11 cellular contexts compared by ENCODE assay signal in genomic region chr2:20212459-20212870, GRCh38. TPM values are rescaled to one million over a fixed set of nuclear protein-coding genes. Genes with fewer than 3 reads are reported as not detected.
DNase-seq lines count a peak whose midpoint lies in the region; ATAC-seq, FAIRE-seq and TF ChIP-seq lines count a peak whose summit lies in the region.
"Had no signal": no experiment of that assay in that cellular context is flagged by ENCODE, and none has a peak within 500 bp of the region (broad histone marks: within the 10 kb centered on the region; RNA-seq: fewer than 3 reads in every experiment).

No MANE protein-coding gene starts in this region.

- H3K4me2 ChIP-seq in trophoblast cell (ENCODE audit: low read length): no peak overlapping the region

- no peak overlapping the region for H3K4ac ChIP-seq in trophoblast cell (ENCODE audit: low read depth, low read length)

- H3K4me3 ChIP-seq in trophoblast cell (ENCODE audit: low read depth, low read length) (no peak overlapping the region), uterus (no peak overlapping the region)

- H3K27ac ChIP-seq in trophoblast cell (ENCODE audit: low read depth, low read length): no peak overlapping the region
- no peak overlapping the region for H3K27ac ChIP-seq in uterus

- no peaks in the 10 kb centered on the region for H3K79me2 ChIP-seq in trophoblast cell (ENCODE audit: control insufficient read depth, insufficient read depth, low read length, poor library complexity)

- no peak overlapping the region for H4K12ac ChIP-seq in trophoblast cell (ENCODE audit: low read depth, low read length)

- H2AK5ac ChIP-seq in trophoblast cell (ENCODE audit: low read length): peak overlapping the region; percentile 16

- peak overlapping the region; percentile 43 for H3K14ac ChIP-seq in trophoblast cell (ENCODE audit: low read length)

- peaks cover 0 to 8% of the 10 kb centered on the region in 2 experiments for H3K36me3 ChIP-seq in trophoblast cell (ENCODE audit: control insufficient read depth in 1 of 2, insufficient read depth in 2 of 2, low read length in 2 of 2)
- H3K36me3 ChIP-seq in uterus: no peaks in the 10 kb centered on the region

- peak overlapping the region; percentile 40 for H3K18ac ChIP-seq in trophoblast cell (ENCODE audit: low read length)

- H3K27me3 ChIP-seq in trophoblast cell (ENCODE audit: insufficient read depth, low read length): peaks cover 2% of the 10 kb centered on the region
- H3K27me3 ChIP-seq in uterus: no peaks in the 10 kb centered on the region

- no peak for TF ChIP-seq CTCF in uterus (IDR thresholded peaks at IDR 0.05)

- H4K91ac ChIP-seq in trophoblast cell (ENCODE audit: low read depth, low read length): peak overlapping the region; percentile 58

- peak overlapping the region; percentile 52 for H4K8ac ChIP-seq in trophoblast cell (ENCODE audit: low read depth, low read length)

- ATAC-seq in GM18867 (IDR thresholded peaks at IDR 0.05; ENCODE audit: unreplicated experiment): peak; percentile 72
- ATAC-seq in activated CD4-positive, CD25-positive, alpha-beta regulatory T cell treated with anti-CD3 and anti-CD28 coated beads, Interleukin-2, amount 50 U/mL, for 24 hours: no peak
- ATAC-seq: stimulated activated naive B cell treated with anti-CD40 and anti-IgM and Interleukin-4, amounts not matched to agents 10 μg/mL and 1 μg/mL and 100 μg/mL, for 72 hours had no signal

- DNase-seq in HTR-8/SVneo (ENCODE audit: insufficient read length, low spot score) (peak; percentile 91), dermis blood vessel endothelial cell (peak; percentile 23), trophoblast cell (no peak), uterus (no peak), hypothalamus (lab: John Stamatoyannopoulos, UW) (no peak)
- no peak for DNase-seq in activated CD4-positive, alpha-beta T cell treated with anti-CD3 and anti-CD28 coated beads for 48 hours
- DNase-seq: head of caudate nucleus; NCI-H2029 treated with DMSO at 0.1 percent for 48 hours; stimulated activated naive B cell treated with anti-CD40 and anti-IgM and Interleukin-4, amounts not matched to agents 10 μg/mL and 1 μg/mL and 100 μg/mL, for 72 hours had no signal

- intact Hi-C loops in uterus (cut with DNase I; ENCODE audit: low total_unique reads): no loop called here

- no peak overlapping the region for H2BK5ac ChIP-seq in trophoblast cell (ENCODE audit: low read depth, low read length, poor library complexity)

- FAIRE-seq in HTR-8/SVneo (lab: Jason Lieb, UNC): peak; percentile 88

- no CpG with 5 or more reads among the region's 11 CpGs for WGBS in trophoblast cell (ENCODE audit: extremely low coverage, insufficient coverage, insufficient read length)

- no peak overlapping the region for H3K9ac ChIP-seq in trophoblast cell (ENCODE audit: low read length)

- H3K79me1 ChIP-seq in trophoblast cell (ENCODE audit: low read length): peaks cover 19% of the 10 kb centered on the region

- peak overlapping the region; percentile 29 for H2BK120ac ChIP-seq in trophoblast cell (ENCODE audit: insufficient read depth, low read length, poor library complexity)

- no peak for TF ChIP-seq POLR2A in uterus (IDR thresholded peaks at IDR 0.05)

- H2AFZ ChIP-seq in trophoblast cell (ENCODE audit: insufficient read depth, low read length, poor library complexity): peak overlapping the region; percentile 20

- H3K4me1 ChIP-seq in trophoblast cell (ENCODE audit: control insufficient read depth in 1 of 2, insufficient read depth in 2 of 2, low read length in 2 of 2) (peaks cover 21% of the 10 kb centered on the region in 2 experiments), uterus (no peaks in the 10 kb centered on the region)

- H2BK12ac ChIP-seq in trophoblast cell (ENCODE audit: low read length): peak overlapping the region; percentile 21

- no peaks in the 10 kb centered on the region for H3K9me3 ChIP-seq in trophoblast cell (ENCODE audit: insufficient read depth, low read depth, low read length)
- no peaks in the 10 kb centered on the region for H3K9me3 ChIP-seq in uterus

- no peak overlapping the region for H3K23ac ChIP-seq in trophoblast cell (ENCODE audit: low read length)

RNA-seq across cellular contexts. Expression of gene SDC1, which starts 12.5 kb away (rescaled TPM):
- total RNA-seq in dermis blood vessel endothelial cell: 1.4 and 1.7 TPM in 2 replicates
- 402 and 444 TPM in 2 replicates for polyA plus RNA-seq in trophoblast cell (2013)
- total RNA-seq in uterus: 10 to 100 TPM in 1 of 4 donors, 1 to 10 TPM in 1, under 1 TPM in 1, not detected in 1; 0.29 to 30.1 (median 3.0) TPM

Comparison
In these comparisons a context has a peak if more than half of its experiments do, and no peak if none do; other contexts are left out.
1. DNase-seq: peak in HTR-8/SVneo (single experiment) and dermis blood vessel endothelial cell (single experiment); none in trophoblast cell (0 of 2), uterus (0 of 2), activated CD4-positive, alpha-beta T cell treated with anti-CD3 and anti-CD28 coated beads for 48 hours (single experiment) and hypothalamus (0 of 51).